Comparison of ENCODE assay signal across 15 cellular contexts in genomic region chr18:46859855-46860254, GRCh38. TPM values are rescaled to one million over a fixed set of nuclear protein-coding genes. Genes with fewer than 3 reads are reported as not detected.
DNase-seq lines count a peak whose midpoint lies in the region; ATAC-seq lines count a peak whose summit lies in the region.
"Had no signal": no experiment of that assay in that cellular context is flagged by ENCODE, and none has a peak within 500 bp of the region (broad histone marks: within the 10 kb centered on the region; RNA-seq: fewer than 3 reads in every experiment).

No MANE protein-coding gene starts in this region.

- H3K4me3 ChIP-seq in CD4-positive, alpha-beta memory T cell (ENCODE audit: low read length in 2 of 2) = no peak overlapping the region
- H3K4me3 ChIP-seq: GM23248 had no signal

- peak; percentile 57 for ATAC-seq in GM18519 (IDR thresholded peaks at IDR 0.05; ENCODE audit: low FRiP score, unreplicated experiment)
- ATAC-seq in HG02623 (IDR thresholded peaks at IDR 0.05; ENCODE audit: unreplicated experiment) = peak; percentile 77
- peak; percentile 30 for ATAC-seq in naive B cell (ENCODE audit: low read depth in 2 of 2)
- ATAC-seq in GM18870 (IDR thresholded peaks at IDR 0.05; ENCODE audit: unreplicated experiment) = no peak
- ATAC-seq in left lobe of liver = no peak
- ATAC-seq: Right ventricle myocardium inferior had no signal

- no peaks in the 10 kb centered on the region for H3K27me3 Mint-ChIP-seq in naive B cell
- H3K27me3 Mint-ChIP-seq in CD4-positive, alpha-beta memory T cell = no peaks in the 10 kb centered on the region

- intact Hi-C loops in CD4-positive, alpha-beta memory T cell (cut with micrococcal nuclease) = no loop called here

- POLR2A ChIA-PET in CD4-positive, alpha-beta memory T cell (lab: Charles Lee; ENCODE audit: partially characterized antibody) = no interaction called here

- DNase-seq in MV-4-11 (lab: John Stamatoyannopoulos, UW) = peak; percentile 73
- DNase-seq in naive B cell = no peak
- DNase-seq in left lobe of liver (ENCODE audit: low spot score) = no peak
- no peak for DNase-seq in DMS53 treated with DMSO at 0.1 percent for 48 hours (lab: John Stamatoyannopoulos, UW; ENCODE audit: unreplicated experiment)
- DNase-seq in CD4-positive, alpha-beta memory T cell = no peak
- DNase-seq: activated CD4-positive, CD25-positive, alpha-beta regulatory T cell; activated gamma-delta T cell; dermis blood vessel endothelial cell; DMS79 treated with DMSO at 0.1 percent for 48 hours; GM23248 had no signal

- H3K4me1 Mint-ChIP-seq in naive B cell = peaks cover 18 to 33% (median 28%) of the 10 kb centered on the region in 3 donors
- peaks cover 14 to 19% (median 18%) of the 10 kb centered on the region in 4 donors for H3K4me1 Mint-ChIP-seq in CD4-positive, alpha-beta memory T cell

- peaks cover 0 to 14% (median 5%) of the 10 kb centered on the region in 7 donors for H3K9me3 Mint-ChIP-seq in naive B cell
- no peaks in the 10 kb centered on the region for H3K9me3 Mint-ChIP-seq in CD4-positive, alpha-beta memory T cell

- peak overlapping the region in 1 of 8 donors; percentile 36 for H3K4me3 Mint-ChIP-seq in naive B cell
- H3K4me3 Mint-ChIP-seq in CD4-positive, alpha-beta memory T cell = no peak overlapping the region

- no peaks in the 10 kb centered on the region for H3K4me1 ChIP-seq in CD4-positive, alpha-beta memory T cell (ENCODE audit: insufficient read depth, low read length)

- H3K9me3 ChIP-seq in CD4-positive, alpha-beta memory T cell (ENCODE audit: control insufficient read depth in 1 of 2, low read length in 2 of 2) = no peaks in the 10 kb centered on the region

- CTCF ChIA-PET in CD4-positive, alpha-beta memory T cell (lab: Charles Lee; ENCODE audit: partially characterized antibody) = no interaction called here

- H3K27ac ChIP-seq in CD4-positive, alpha-beta memory T cell (ENCODE audit: low read depth, low read length) = no peak overlapping the region
- H3K27ac ChIP-seq: GM23248 had no signal

- peaks cover 12% of the 10 kb centered on the region for H3K36me3 ChIP-seq in CD4-positive, alpha-beta memory T cell (ENCODE audit: insufficient read depth, low read length)

- peak overlapping the region in 1 of 6 donors; percentile 54 for H3K27ac Mint-ChIP-seq in naive B cell
- H3K27ac Mint-ChIP-seq in CD4-positive, alpha-beta memory T cell = peak overlapping the region in 1 of 7 donors; percentile 11

- no peaks in the 10 kb centered on the region for H3K27me3 ChIP-seq in CD4-positive, alpha-beta memory T cell (ENCODE audit: insufficient read depth, low read length)

- peaks cover 23 to 32% of the 10 kb centered on the region in 2 donors for H3K36me3 Mint-ChIP-seq in naive B cell
- H3K36me3 Mint-ChIP-seq in CD4-positive, alpha-beta memory T cell = peaks cover 52 to 66% of the 10 kb centered on the region in 2 donors

RNA-seq across cellular contexts. Expression of gene PIAS2, which starts 57.5 kb away (rescaled TPM):
- polyA plus RNA-seq in naive B cell (ENCODE audit: low read depth in 6 of 6) = 10 to 100 TPM; 16.8 to 29.5 (median 24.4) TPM
- 13.7 TPM for total RNA-seq in left lobe of liver
- total RNA-seq in CD4-positive, alpha-beta memory T cell = 10 to 100 TPM; 36.2 to 38.3 TPM
- polyA plus RNA-seq in CD4-positive, alpha-beta memory T cell = 10 to 100 TPM; 18.6 to 20.3 TPM

RNA-seq across cellular contexts. Expression of gene KATNAL2, which starts 57.5 kb away (rescaled TPM):
- 1 to 10 TPM in 4 of 6 donors, under 1 TPM in 1, not detected in 1; 0.81 to 5.0 (median 1.2) TPM for polyA plus RNA-seq in naive B cell (ENCODE audit: low read depth in 6 of 6)
- 4.5 TPM for total RNA-seq in left lobe of liver
- total RNA-seq in CD4-positive, alpha-beta memory T cell = 1 to 10 TPM in 1 of 2 experiments, under 1 TPM in 1; 0.94 to 2.1 TPM
- not detected for polyA plus RNA-seq in CD4-positive, alpha-beta memory T cell
- total RNA-seq: HT1080 had no signal

Comparison
In these comparisons a context has a peak if more than half of its experiments do, and no peak if none do; other contexts are left out.
1. ATAC-seq: peak in GM18519 (single experiment), HG02623 (single experiment) and naive B cell (2 of 2); none in GM18870 (single experiment) and left lobe of liver (single experiment).